Comparison of ENCODE assay signal across 15 cellular contexts in genomic region chr7:20191044-20191867, GRCh38. TPM values are rescaled to one million over a fixed set of nuclear protein-coding genes. Genes with fewer than 3 reads are reported as not detected.
A peak's percentile ranks its signal among the peaks of the same experiment; 100 is the strongest.
DNase-seq lines count a peak whose midpoint lies in the region; ATAC-seq, FAIRE-seq and TF ChIP-seq lines count a peak whose summit lies in the region.
"Had no signal": no experiment of that assay in that cellular context is flagged by ENCODE, and none has a peak within 500 bp of the region (broad histone marks: within the 10 kb centered on the region; RNA-seq: fewer than 3 reads in every experiment).

No MANE protein-coding gene starts in this region.

- no peak for TF ChIP-seq POLR2A in GM12891 (IDR thresholded peaks at IDR 0.05; ENCODE audit: low read depth, low read length)

- peak; percentile 41 for ATAC-seq in GM21737 (IDR thresholded peaks at IDR 0.05; ENCODE audit: unreplicated experiment)
- ATAC-seq: activated CD4-positive, alpha-beta T cell treated with anti-CD3 and anti-CD28 coated beads for 36 hours; activated T-cell treated with anti-CD3 and anti-CD28 coated beads, Interleukin-2, amount 50 U/mL, for 4 hours; left colon had no signal

- no peak for FAIRE-seq in GM12891 (lab: Jason Lieb, UNC)

- peak; percentile 71 for DNase-seq in DMS153 (lab: John Stamatoyannopoulos, UW)
- DNase-seq in NCI-H2029 (lab: John Stamatoyannopoulos, UW) = peak; percentile 56
- peak; percentile 22 for DNase-seq in germinal center (ENCODE audit: low spot score)
- DNase-seq in Ammon's horn (ENCODE audit: low spot score) = no peak
- no peak for DNase-seq in DMS 273 treated with DMSO at 0.1 percent for 48 hours (lab: John Stamatoyannopoulos, UW)
- DNase-seq in HPDE6-E6E7 (ENCODE audit: extremely low spot score) = no peak
- no peak for DNase-seq in GM12891 (ENCODE audit: insufficient read length, low spot score)
- DNase-seq: activated CD4-positive, alpha-beta T cell treated with anti-CD3 and anti-CD28 coated beads for 36 hours; activated T-cell treated with anti-CD3 and anti-CD28 coated beads, Interleukin-2, amount 50 U/mL, for 4 hours; H7; left colon; NCI-H2107; PC-3; T-helper 1 cell had no signal

TF ChIP-seq in GM12891, 5 proteins besides CTCF, POLR2A, EP300 and RAD21:
- TF ChIP-seq POU2F2 (IDR thresholded peaks at IDR 0.05; ENCODE audit: low read depth, low read length) = no peak
- TF ChIP-seq PAX5 (IDR thresholded peaks at IDR 0.05; ENCODE audit: insufficient read depth, low read length, severe bottlenecking) = no peak
- no peak for TF ChIP-seq POLR2AphosphoS5 (IDR thresholded peaks at IDR 0.05; ENCODE audit: low read depth, low read length)
- TF ChIP-seq TAF1 (IDR thresholded peaks at IDR 0.05; ENCODE audit: low read depth, low read length) = no peak
- no peak; the same call in 1 of the 2 replicates for TF ChIP-seq SPI1 (IDR thresholded peaks at IDR 0.05; ENCODE audit: low read depth, low read length)
TF ChIP-seq in GM12891: peak in this region for 0.

RNA-seq across cellular contexts. Expression of gene MACC1, which starts 25.9 kb away (rescaled TPM):
- polyA plus RNA-seq in GM12891 (2012; ENCODE audit: low read depth, missing spikeins) = 0.64 TPM

Comparison
In these comparisons a context has a peak if more than half of its experiments do, and no peak if none do; other contexts are left out.
1. DNase-seq: peak in DMS153 (single experiment), NCI-H2029 (single experiment) and germinal center (single experiment); none in Ammon's horn (single experiment), DMS 273 treated with DMSO at 0.1 percent for 48 hours (single experiment), HPDE6-E6E7 (single experiment) and GM12891 (single experiment).